8 cellular contexts compared by ENCODE assay signal in the genomic region with DNA sequence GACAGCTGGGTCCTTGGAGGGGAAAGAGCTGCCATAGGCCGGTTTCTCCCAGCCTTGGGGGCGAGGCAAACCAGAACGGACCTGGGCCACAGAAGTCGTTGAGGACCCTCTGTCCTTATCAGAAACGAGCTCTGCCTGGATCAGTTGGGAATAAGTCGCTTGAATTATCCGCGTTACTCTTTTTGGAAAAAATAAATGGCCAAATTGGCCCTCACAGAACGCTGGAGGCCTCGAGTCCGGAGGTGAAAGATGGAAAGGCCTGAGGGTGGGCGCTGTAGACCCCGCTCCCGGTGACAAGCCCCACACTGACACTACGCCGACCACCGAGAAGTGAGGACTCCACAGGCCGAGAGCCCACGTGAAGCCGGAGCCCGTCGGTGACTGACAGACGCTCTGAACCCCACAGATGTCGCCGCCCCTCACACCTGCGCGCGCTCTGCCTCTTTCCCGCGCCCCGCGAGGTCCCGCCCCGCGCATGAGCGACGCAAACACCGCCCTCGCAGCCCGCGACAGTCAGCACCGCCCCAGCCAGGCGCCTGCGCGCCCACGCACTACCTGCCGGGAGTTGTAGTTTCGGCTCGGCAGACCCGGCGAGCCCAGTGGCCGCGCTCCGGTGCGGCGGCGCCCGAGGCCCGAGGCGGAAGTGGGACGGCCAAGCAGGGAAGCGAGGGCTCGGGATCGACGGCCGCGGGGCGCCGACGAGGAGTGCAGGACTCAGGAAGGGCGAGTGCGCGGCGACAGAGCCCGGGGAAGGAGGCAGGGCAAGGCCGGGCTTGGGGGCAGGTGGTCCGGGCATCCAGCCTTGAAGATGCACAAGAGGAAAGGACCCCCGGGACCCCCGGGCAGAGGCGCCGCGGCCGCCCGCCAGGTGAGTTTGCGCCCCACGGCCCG. TPM values are rescaled to one million over a fixed set of nuclear protein-coding genes. Genes with fewer than 3 reads are reported as not detected.
A peak's percentile ranks its signal among the peaks of the same experiment; 100 is the strongest.
DNase-seq lines count a peak whose midpoint lies in the region; ATAC-seq and TF ChIP-seq lines count a peak whose summit lies in the region.

A gene (minus strand): TSS at position 484 of the 891 bp plus-strand sequence. CDS start 1,225 bp downstream, outside the sequence.
A gene (plus strand): TSS at position 568 of the 891 bp plus-strand sequence. CDS start 241 bp downstream, at position 809.

- CTCF ChIA-PET in activated CD4-positive, alpha-beta memory T cell treated with anti-CD3 and anti-CD28 coated beads for 36 hours (lab: Charles Lee) = interaction anchor here (0.6 to 1.5 kb wide), 5 partner anchors 25 to 1292 kb away, joined by 3 to 4 read pairs (median 3); no protein-coding TSS in a partner anchor

- H3K27ac Mint-ChIP-seq in activated CD4-positive, alpha-beta memory T cell treated with anti-CD3 and anti-CD28 coated beads for 36 hours = peak within 1 kb of the TSS; percentile 86

- peaks cover 17% of the 10 kb centered on the region for H3K36me3 ChIP-seq in BLaER1
- H3K36me3 ChIP-seq in duodenal mucosa (ENCODE audit: control insufficient read depth in 1 of 2, insufficient read depth in 2 of 2, low read length in 2 of 2) = peaks cover 0 to 6% of the 10 kb centered on the region in 2 donors
- peaks cover 16% of the 10 kb centered on the region for H3K36me3 ChIP-seq in lower lobe of right lung

- H3K4me3 ChIP-seq in BLaER1 (peak within 1 kb of the TSS; percentile 90), duodenal mucosa (ENCODE audit: low read depth in 1 of 2, low read length in 2 of 2) (peak within 1 kb of the TSS; percentile 85 to 89), lower lobe of right lung (peak within 1 kb of the TSS; percentile 84)

- intact Hi-C loops in activated CD4-positive, alpha-beta memory T cell treated with anti-CD3 and anti-CD28 coated beads for 36 hours (cut with micrococcal nuclease) = loop anchor here (1.0 kb wide), 2 partner anchors 45 to 100 kb away; a partner anchor contains a TSS
- intact Hi-C loops in lower lobe of right lung (cut with DNase I) = no loop called here

- ATAC-seq in GM19324 (IDR thresholded peaks at IDR 0.05; ENCODE audit: low FRiP score, unreplicated experiment) (peak; percentile 98), HG03521 (IDR thresholded peaks at IDR 0.05; ENCODE audit: unreplicated experiment) (peak; percentile 91), lower lobe of right lung (peak; percentile 99 to 100)

- peaks cover 49% of the 10 kb centered on the region for H3K4me1 ChIP-seq in BLaER1
- H3K4me1 ChIP-seq in duodenal mucosa (ENCODE audit: control insufficient read depth in 1 of 2, insufficient read depth in 2 of 2, low read length in 2 of 2) = peaks cover 13 to 23% of the 10 kb centered on the region in 2 donors
- peaks cover 22% of the 10 kb centered on the region for H3K4me1 ChIP-seq in lower lobe of right lung

- H3K4me1 Mint-ChIP-seq in activated CD4-positive, alpha-beta memory T cell treated with anti-CD3 and anti-CD28 coated beads for 36 hours (ENCODE audit: low read depth) = peaks cover 23% of the 10 kb centered on the region

- no peaks in the 10 kb centered on the region for H3K27me3 Mint-ChIP-seq in activated CD4-positive, alpha-beta memory T cell treated with anti-CD3 and anti-CD28 coated beads for 36 hours

- peak within 1 kb of the TSS; percentile 83 for H3K4me3 Mint-ChIP-seq in activated CD4-positive, alpha-beta memory T cell treated with anti-CD3 and anti-CD28 coated beads for 36 hours

- DNase-seq in NCI-H774 (lab: John Stamatoyannopoulos, UW) = peak; percentile 88
- peak; percentile 97 for DNase-seq in activated CD4-positive, alpha-beta memory T cell treated with anti-CD3 and anti-CD28 coated beads for 36 hours
- DNase-seq in lower lobe of right lung = peak; percentile 97
- DNase-seq in stimulated activated CD4-positive, alpha-beta T cell treated with anti-CD3 and anti-CD28 coated beads, TNF-alpha, amount 100 ng/mL, for 1 hour (ENCODE audit: low read depth in 3 of 3, low spot score in 1 of 3) = peak; percentile 77 to 92 (median 88)

- no peaks in the 10 kb centered on the region for H3K9me3 Mint-ChIP-seq in activated CD4-positive, alpha-beta memory T cell treated with anti-CD3 and anti-CD28 coated beads for 36 hours

- TF ChIP-seq CTCF in lower lobe of right lung (IDR thresholded peaks at IDR 0.05) = no peak

- peak within 1 kb of the TSS; percentile 94 for H3K4me2 ChIP-seq in BLaER1

- H3K9me3 ChIP-seq in BLaER1 (no peaks in the 10 kb centered on the region), duodenal mucosa (ENCODE audit: control insufficient read depth in 1 of 2, low read length in 2 of 2) (no peaks in the 10 kb centered on the region), lower lobe of right lung (no peaks in the 10 kb centered on the region)

- H3K9ac ChIP-seq in BLaER1 (peak within 1 kb of the TSS; percentile 86), duodenal mucosa (ENCODE audit: low read depth in 1 of 2, low read length in 2 of 2) (peak within 1 kb of the TSS; percentile 77 to 86)

- POLR2A ChIA-PET in activated CD4-positive, alpha-beta memory T cell treated with anti-CD3 and anti-CD28 coated beads for 36 hours (lab: Charles Lee) = interaction anchor here (1.0 kb wide), 1 partner anchor 18 kb away, joined by 5 read pairs; no protein-coding TSS in a partner anchor

- H3K36me3 Mint-ChIP-seq in activated CD4-positive, alpha-beta memory T cell treated with anti-CD3 and anti-CD28 coated beads for 36 hours = peaks cover 12% of the 10 kb centered on the region

- no peaks in the 10 kb centered on the region for H4K20me1 ChIP-seq in BLaER1

- H3K27ac ChIP-seq in BLaER1 (peak within 1 kb of the TSS; percentile 81), duodenal mucosa (ENCODE audit: low read depth, low read length) (peak within 1 kb of the TSS; percentile 88), lower lobe of right lung (peak within 1 kb of the TSS; percentile 81)

- H3K27me3 ChIP-seq in BLaER1 (no peaks in the 10 kb centered on the region), duodenal mucosa (ENCODE audit: control insufficient read depth in 1 of 2, insufficient read depth in 2 of 2, low read length in 2 of 2) (no peaks in the 10 kb centered on the region), lower lobe of right lung (ENCODE audit: low read depth) (no peaks in the 10 kb centered on the region)

RNA-seq across cellular contexts. Expression of the first gene that starts in this region (rescaled TPM):
- total RNA-seq in activated CD4-positive, alpha-beta memory T cell treated with anti-CD3 and anti-CD28 coated beads for 36 hours = 1 to 10 TPM; 7.7 to 9.0 TPM
- 2.0 TPM for total RNA-seq in lower lobe of right lung

RNA-seq across cellular contexts. Expression of the second gene that starts in this region (rescaled TPM):
- 10 to 100 TPM; 25.8 to 31.0 TPM for total RNA-seq in activated CD4-positive, alpha-beta memory T cell treated with anti-CD3 and anti-CD28 coated beads for 36 hours
- total RNA-seq in lower lobe of right lung = 32.4 TPM

Comparison
In these comparisons a context has a peak if more than half of its experiments do, and no peak if none do; other contexts are left out.
1. Peak in every context shown above with its lines: DNase-seq, ATAC-seq, H3K4me3 ChIP-seq and H3K27ac ChIP-seq.